20 cellular contexts compared by ENCODE assay signal in genomic region chr16:11416228-11417001, GRCh38.
DNase-seq lines count a peak whose midpoint lies in the region; ATAC-seq and TF ChIP-seq lines count a peak whose summit lies in the region.
"Had no signal": no experiment of that assay in that cellular context is flagged by ENCODE, and none has a peak within 500 bp of the region (broad histone marks: within the 10 kb centered on the region; RNA-seq: fewer than 3 reads in every experiment).

No MANE protein-coding gene starts in this region.

- H3K4me1 ChIP-seq in right cardiac atrium (ENCODE audit: control insufficient read depth, insufficient read depth, low read length) (no peaks in the 10 kb centered on the region), osteoblast (ENCODE audit: insufficient read depth, low read length) (no peaks in the 10 kb centered on the region)
- H3K4me1 ChIP-seq: Caco-2 had no signal

- no peaks in the 10 kb centered on the region for H3K27me3 ChIP-seq in right cardiac atrium (ENCODE audit: control insufficient read depth, insufficient read depth)
- H3K27me3 ChIP-seq in H7 (ENCODE audit: control insufficient read depth, insufficient read depth, low read length) = no peaks in the 10 kb centered on the region
- no peaks in the 10 kb centered on the region for H3K27me3 ChIP-seq in osteoblast (ENCODE audit: insufficient read depth, low read length)
- H3K27me3 ChIP-seq: BLaER1 had no signal

- TF ChIP-seq CTCF in WTC11 (IDR thresholded peaks at IDR 0.05) (no peak), osteoblast (IDR thresholded peaks at IDR 0.05; ENCODE audit: extremely low read depth, low read depth, low read length) (no peak)

- H3K36me3 Mint-ChIP-seq in WTC11 = no peaks in the 10 kb centered on the region
- H3K36me3 Mint-ChIP-seq: CD4-positive, CD25-positive, alpha-beta regulatory T cell; CD8-positive, alpha-beta T cell had no signal

- WGBS in right cardiac atrium = 80% methylated on average over 16 of the region's 16 CpGs

- no peak overlapping the region for H2AFZ ChIP-seq in osteoblast (ENCODE audit: low read length)

- H3K27ac Mint-ChIP-seq in WTC11 = no peak overlapping the region
- H3K27ac Mint-ChIP-seq: B cell; CD4-positive, CD25-positive, alpha-beta regulatory T cell; CD8-positive, alpha-beta T cell had no signal

- H3K27me3 Mint-ChIP-seq in WTC11 (ENCODE audit: low read depth) = no peaks in the 10 kb centered on the region
- H3K27me3 Mint-ChIP-seq: B cell; CD4-positive, CD25-positive, alpha-beta regulatory T cell had no signal

- H3K27ac ChIP-seq in right cardiac atrium (ENCODE audit: low read length) (no peak overlapping the region), osteoblast (ENCODE audit: low read depth, low read length) (no peak overlapping the region)
- H3K27ac ChIP-seq: 22Rv1, C4-2B had no signal

- H3K9me3 Mint-ChIP-seq in WTC11 = no peaks in the 10 kb centered on the region
- H3K9me3 Mint-ChIP-seq: CD8-positive, alpha-beta T cell had no signal

- H3K4me3 ChIP-seq in right cardiac atrium (ENCODE audit: low read length) (no peak overlapping the region), H7 (ENCODE audit: insufficient read depth, low read depth, low read length) (no peak overlapping the region), osteoblast (ENCODE audit: insufficient read depth, low read length) (no peak overlapping the region)
- H3K4me3 ChIP-seq: BLaER1, GM12878 had no signal

- POLR2A ChIA-PET in WTC11 (lab: Charles Lee) = no interaction called here

- no peak overlapping the region for H3K4me2 ChIP-seq in osteoblast (ENCODE audit: insufficient read depth, low read length)

- CTCF ChIA-PET in WTC11 (lab: Charles Lee) = interaction anchor here (1.1 kb wide), 1 partner anchor 10 kb away, joined by 6 read pairs; no protein-coding TSS in a partner anchor

- H3K79me2 ChIP-seq in osteoblast (ENCODE audit: insufficient read depth, low read length) = no peaks in the 10 kb centered on the region

- H3K9me3 ChIP-seq in right cardiac atrium (ENCODE audit: control insufficient read depth, low read length) = no peaks in the 10 kb centered on the region
- no peaks in the 10 kb centered on the region for H3K9me3 ChIP-seq in osteoblast (ENCODE audit: low read depth, low read length)
- H3K9me3 ChIP-seq: Caco-2 had no signal

- intact Hi-C loops in Right ventricle myocardium superior (cut with DNase I) (no loop called here), right cardiac atrium (cut with DNase I) (no loop called here)

- peaks cover 7% of the 10 kb centered on the region for H3K4me1 Mint-ChIP-seq in WTC11
- H3K4me1 Mint-ChIP-seq: B cell; CD4-positive, CD25-positive, alpha-beta regulatory T cell had no signal

- no peak overlapping the region for H3K4me3 Mint-ChIP-seq in WTC11
- H3K4me3 Mint-ChIP-seq: B cell; CD4-positive, CD25-positive, alpha-beta regulatory T cell; CD8-positive, alpha-beta T cell had no signal

- H3K36me3 ChIP-seq in H7 (replicated peaks; ENCODE audit: control insufficient read depth, insufficient read depth, low read length) = no peaks in the 10 kb centered on the region
- no peaks in the 10 kb centered on the region for H3K36me3 ChIP-seq in osteoblast (ENCODE audit: insufficient read depth, low read length)
- H3K36me3 ChIP-seq: BLaER1 had no signal

- ATAC-seq in Right ventricle myocardium superior (ENCODE audit: poor library complexity) = no peak
- no peak for ATAC-seq in right cardiac atrium
- ATAC-seq in WTC11 = no peak
- no peak for ATAC-seq in SK-N-SH treated with all-trans-retinoic acid at 6 μM for 48 hours
- ATAC-seq: CD8-positive, alpha-beta T cell; GM12878 had no signal

- H4K20me1 ChIP-seq in osteoblast (ENCODE audit: insufficient read depth, low read length) = no peaks in the 10 kb centered on the region
- H4K20me1 ChIP-seq: BLaER1 had no signal

- DNase-seq in Right ventricle myocardium superior = peak; percentile 18
- DNase-seq in right cardiac atrium = no peak
- peak; percentile 30 for DNase-seq in H7
- no peak for DNase-seq in WTC11 (ENCODE audit: low spot score)
- DNase-seq in osteoblast (ENCODE audit: insufficient read length, low spot score, missing footprints) = peak; percentile 64
- no peak for DNase-seq in effector CD4-positive, alpha-beta T cell
- DNase-seq: Caco-2; CD4-positive, CD25-positive, alpha-beta regulatory T cell; CD8-positive, alpha-beta T cell; DMS153; EL; GDM1; GOT3; HCEC 1CT had no signal

TF ChIP-seq in WTC11, 78 proteins besides CTCF, POLR2A, EP300 and RAD21:
- TF ChIP-seq OVOL2 (CRISPR knock-in tag; IDR thresholded peaks at IDR 0.05; ENCODE audit: borderline replicate concordance) (no peak), GTF2I (CRISPR knock-in tag; conservative IDR thresholded peaks at IDR 0.05) (0 out of 2 replicates have a peak, but pooled peaks have one; percentile 32), SMAD3 (CRISPR knock-in tag; IDR thresholded peaks at IDR 0.05; ENCODE audit: borderline replicate concordance) (no peak), FOXK1 (CRISPR knock-in tag; IDR thresholded peaks at IDR 0.05) (no peak), MAX (CRISPR knock-in tag; IDR thresholded peaks at IDR 0.05) (no peak), ELF4 (CRISPR knock-in tag; IDR thresholded peaks at IDR 0.05; ENCODE audit: low read depth) (no peak), MYBL2 (CRISPR knock-in tag; IDR thresholded peaks at IDR 0.05) (no peak), IRF1 (CRISPR knock-in tag; IDR thresholded peaks at IDR 0.05) (no peak)

TF ChIP-seq in SK-N-SH treated with all-trans-retinoic acid at 6 μM for 48 hours, 23 proteins besides CTCF, POLR2A, EP300 and RAD21:
- TF ChIP-seq PATZ1 (CRISPR knock-in tag; IDR thresholded peaks at IDR 0.05; ENCODE audit: borderline replicate concordance) = no peak
- no peak for TF ChIP-seq ZNF70 (CRISPR knock-in tag; IDR thresholded peaks at IDR 0.05)
- TF ChIP-seq OSR1 (CRISPR knock-in tag; IDR thresholded peaks at IDR 0.05) = no peak
- TF ChIP-seq CSRNP3 (CRISPR knock-in tag; IDR thresholded peaks at IDR 0.05) = no peak
- TF ChIP-seq RARB (CRISPR knock-in tag; IDR thresholded peaks at IDR 0.05) = no peak
- TF ChIP-seq BACH2 (CRISPR knock-in tag; IDR thresholded peaks at IDR 0.05; ENCODE audit: borderline replicate concordance) = no peak
- TF ChIP-seq PPARA (CRISPR knock-in tag; IDR thresholded peaks at IDR 0.05; ENCODE audit: borderline replicate concordance) = no peak
- TF ChIP-seq ESRRG (CRISPR knock-in tag; IDR thresholded peaks at IDR 0.05) = no peak
- no peak for TF ChIP-seq ISL1 (CRISPR knock-in tag; IDR thresholded peaks at IDR 0.05)

Comparison
In these comparisons a context has a peak if more than half of its experiments do, and no peak if none do; other contexts are left out.
1. DNase-seq: peak in Right ventricle myocardium superior (single experiment), H7 (single experiment) and osteoblast (single experiment); none in right cardiac atrium (0 of 3), WTC11 (single experiment) and effector CD4-positive, alpha-beta T cell (single experiment).